Comparison of ENCODE assay signal across 26 cellular contexts in genomic region chr15:95616306-95616705, GRCh38.
DNase-seq lines count a peak whose midpoint lies in the region; ATAC-seq, FAIRE-seq and TF ChIP-seq lines count a peak whose summit lies in the region.
"Had no signal": no experiment of that assay in that cellular context is flagged by ENCODE, and none has a peak within 500 bp of the region (broad histone marks: within the 10 kb centered on the region; RNA-seq: fewer than 3 reads in every experiment).

No MANE protein-coding gene starts in this region.

- H3K4me1 ChIP-seq in left ventricle myocardium inferior = peaks cover 7% of the 10 kb centered on the region
- H3K4me1 ChIP-seq in IMR-90 (ENCODE audit: control insufficient read depth, insufficient read depth, low read length) = peaks cover 2% of the 10 kb centered on the region; the same call in 1 of the 2 replicates
- H3K4me1 ChIP-seq in tibial artery = peaks cover 0 to 49% (median 13%) of the 10 kb centered on the region in 4 donors
- H3K4me1 ChIP-seq in left lung = no peaks in the 10 kb centered on the region
- H3K4me1 ChIP-seq: A549, BE2C, HAP-1 had no signal

- FAIRE-seq in bronchial epithelial cell (lab: Jason Lieb, UNC) = no peak
- FAIRE-seq: A549, D721Med, GM12891, GM18507, H54 had no signal

- TF ChIP-seq CTCF in left ventricle myocardium inferior (IDR thresholded peaks at IDR 0.05; ENCODE audit: borderline replicate concordance) = no peak
- TF ChIP-seq CTCF in IMR-90 (conservative IDR thresholded peaks at IDR 0.05; ENCODE audit: low read depth, low read length) = no peak
- no peak for TF ChIP-seq CTCF in bronchial epithelial cell (IDR thresholded peaks at IDR 0.05; ENCODE audit: insufficient read depth, low read length, severe bottlenecking)
- no peak for TF ChIP-seq CTCF in tibial artery (IDR thresholded peaks at IDR 0.05)
- no peak for TF ChIP-seq CTCF in left lung (IDR thresholded peaks at IDR 0.05)

- BruUV-seq in IMR-90 (replicated peaks; lab: Mats Ljungman, UMichigan) = no TSS peak

- no peak overlapping the region for H3K4ac ChIP-seq in IMR-90 (ENCODE audit: low read depth, low read length)

- in situ Hi-C loops in IMR-90 (cut with MboI; ENCODE audit: low sequenced_read_pairs) = no loop called here

- no peak overlapping the region for H2BK120ac ChIP-seq in IMR-90 (ENCODE audit: low read depth, low read length)

- no peak for TF ChIP-seq POLR2A in IMR-90 (IDR thresholded peaks at IDR 0.05; ENCODE audit: low read depth, low read length)

- H4K20me1 ChIP-seq in IMR-90 (ENCODE audit: insufficient read depth, low read length) = no peaks in the 10 kb centered on the region
- H4K20me1 ChIP-seq: BLaER1 treated with 17β-estradiol and CSF1 and Interleukin-3, amounts not matched to agents 10 nM and 100 nM had no signal

- no peak overlapping the region; the same call in 1 of the 2 replicates for H3K56ac ChIP-seq in IMR-90 (ENCODE audit: extremely low read depth, insufficient read depth, low read length)

- DNase-seq in left ventricle myocardium inferior (no peak), Right ventricle myocardium superior (no peak), IMR-90 (no peak), bronchial epithelial cell (ENCODE audit: low read depth) (peak; percentile 5), tibial artery (no peak), left lung (no peak), posterior cingulate gyrus (no peak)
- DNase-seq: 8988T; ACHN; AML-193; BE2C; CD4-positive, alpha-beta T cell; CD8-positive, alpha-beta memory T cell; DMS 273 treated with DMSO at 0.1 percent for 48 hours; DMS79; EL; GF-D8; GOT3; HFFc6 had no signal

- H3K9me1 ChIP-seq in IMR-90 (ENCODE audit: insufficient read depth, low read length) = 0 out of 2 replicates have a peak, but pooled peaks cover 2% of the 10 kb centered on the region

- no peak overlapping the region for H3K14ac ChIP-seq in IMR-90 (replicated peaks; ENCODE audit: low read depth, low read length)

- no peak overlapping the region for H2AFZ ChIP-seq in IMR-90 (replicated peaks; ENCODE audit: low read length, poor library complexity)

- H3K9me3 ChIP-seq in left ventricle myocardium inferior (replicated peaks) (no peaks in the 10 kb centered on the region), IMR-90 (ENCODE audit: control insufficient read depth, insufficient read depth, low read length) (no peaks in the 10 kb centered on the region), tibial artery (no peaks in the 10 kb centered on the region), left lung (no peaks in the 10 kb centered on the region)
- H3K9me3 ChIP-seq: A549, BE2C, HAP-1 had no signal

- H2AK9ac ChIP-seq in IMR-90 (replicated peaks; ENCODE audit: low read depth, low read length, poor library complexity) = no peak overlapping the region

- no peak for TF ChIP-seq RAD21 in IMR-90 (IDR thresholded peaks at IDR 0.05; ENCODE audit: low read length)

- no peak overlapping the region for H4K91ac ChIP-seq in IMR-90 (ENCODE audit: insufficient read depth, low read depth, low read length)

- intact Hi-C loops in left ventricle myocardium inferior (cut with micrococcal nuclease) (no loop called here), Right ventricle myocardium superior (cut with DNase I) (no loop called here), IMR-90 (cut with micrococcal nuclease) (no loop called here), tibial artery (cut with DNase I; ENCODE audit: low total_unique reads) (no loop called here), left lung (cut with DNase I) (no loop called here), posterior cingulate gyrus (cut with DNase I) (no loop called here)

- CTCF ChIA-PET in IMR-90 (lab: Yijun Ruan, JAX) = interaction anchor here (0.6 kb wide), 1 partner anchor 18 kb away, joined by 4 read pairs; no protein-coding TSS in a partner anchor

- H3K36me3 ChIP-seq in left ventricle myocardium inferior (no peaks in the 10 kb centered on the region), IMR-90 (ENCODE audit: control insufficient read depth, insufficient read depth, low read length) (no peaks in the 10 kb centered on the region), bronchial epithelial cell (ENCODE audit: control insufficient read depth, insufficient read depth, low read length) (no peaks in the 10 kb centered on the region), tibial artery (no peaks in the 10 kb centered on the region), left lung (no peaks in the 10 kb centered on the region)
- H3K36me3 ChIP-seq: BE2C; BLaER1 treated with 17β-estradiol and CSF1 and Interleukin-3, amounts not matched to agents 10 nM and 100 nM; HAP-1 had no signal

- H3K27ac ChIP-seq in left ventricle myocardium inferior (replicated peaks) (peak overlapping the region; percentile 49), IMR-90 (ENCODE audit: insufficient read depth, low read length) (peak overlapping the region; percentile 51; the same call in 1 of the 2 replicates), tibial artery (peak overlapping the region; percentile 44 to 55), left lung (no peak overlapping the region)
- H3K27ac ChIP-seq: A549; BLaER1 treated with 17β-estradiol and CSF1 and Interleukin-3, amounts not matched to agents 10 nM and 100 nM had no signal

- no peak overlapping the region for H3K9ac ChIP-seq in IMR-90 (ENCODE audit: low read depth, low read length)
- H3K9ac ChIP-seq: BLaER1 treated with 17β-estradiol and CSF1 and Interleukin-3, amounts not matched to agents 10 nM and 100 nM had no signal

- H2AK5ac ChIP-seq in IMR-90 (ENCODE audit: low read depth, low read length) = no peak overlapping the region

- POLR2A ChIA-PET in IMR-90 (lab: Charles Lee; ENCODE audit: unreplicated experiment) = no interaction called here

- no peak overlapping the region for H2BK20ac ChIP-seq in IMR-90 (ENCODE audit: low read depth, low read length)

- no peaks in the 10 kb centered on the region for H3K79me1 ChIP-seq in IMR-90 (ENCODE audit: low read depth in 1 of 2, low read length in 2 of 2)

- no peak overlapping the region; the same call in 1 of the 2 replicates for H4K5ac ChIP-seq in IMR-90 (ENCODE audit: low read depth, low read length)

- dilution Hi-C loops in IMR-90 (cut with HindIII; ENCODE audit: low sequenced_read_pairs, unreplicated experiment) = no loop called here

- H3K18ac ChIP-seq in IMR-90 (ENCODE audit: low read depth, low read length) = peak overlapping the region; percentile 66; the same call in 1 of the 2 replicates

- H3K4me3 ChIP-seq in left ventricle myocardium inferior (no peak overlapping the region), IMR-90 (ENCODE audit: insufficient read depth, low read depth, low read length) (no peak overlapping the region), bronchial epithelial cell (ENCODE audit: low read depth, low read length) (no peak overlapping the region), tibial artery (no peak overlapping the region), left lung (no peak overlapping the region)
- H3K4me3 ChIP-seq: A549; BLaER1 treated with 17β-estradiol and CSF1 and Interleukin-3, amounts not matched to agents 10 nM and 100 nM; HAP-1 had no signal

- no CpG with 5 or more reads among the region's 2 CpGs for WGBS in IMR-90 (ENCODE audit: extremely low coverage in 2 of 2, insufficient read length in 1 of 2), 2 experiments

- ATAC-seq in Right ventricle myocardium superior (ENCODE audit: poor library complexity) = no peak
- ATAC-seq in IMR-90 (ENCODE audit: low read depth) = no peak
- no peak for ATAC-seq in left lung
- ATAC-seq: A549 had no signal

- H3K27me3 ChIP-seq in left ventricle myocardium inferior (ENCODE audit: low read depth) (no peaks in the 10 kb centered on the region), IMR-90 (ENCODE audit: control insufficient read depth, insufficient read depth, low read length) (no peaks in the 10 kb centered on the region), bronchial epithelial cell (ENCODE audit: control insufficient read depth, insufficient read depth, low read length) (no peaks in the 10 kb centered on the region), tibial artery (no peaks in the 10 kb centered on the region), left lung (no peaks in the 10 kb centered on the region)
- H3K27me3 ChIP-seq: BE2C; BLaER1 treated with 17β-estradiol and CSF1 and Interleukin-3, amounts not matched to agents 10 nM and 100 nM had no signal

- H2BK15ac ChIP-seq in IMR-90 (ENCODE audit: low read depth, low read length) = peak overlapping the region; percentile 56; the same call in 1 of the 3 replicates

- no peak overlapping the region; a peak in 1 of 4 replicates for H4K8ac ChIP-seq in IMR-90 (ENCODE audit: low read depth in 2 of 2, low read length in 2 of 2)

- H3K4me2 ChIP-seq in IMR-90 (ENCODE audit: low read depth, low read length) = no peak overlapping the region
- H3K4me2 ChIP-seq: A549; BLaER1 treated with 17β-estradiol and CSF1 and Interleukin-3, amounts not matched to agents 10 nM and 100 nM had no signal

- no peak overlapping the region for H3K23ac ChIP-seq in IMR-90 (ENCODE audit: low read depth, low read length)

- H2BK5ac ChIP-seq in IMR-90 (ENCODE audit: low read depth, low read length, poor library complexity, severe bottlenecking) = no peak overlapping the region

TF ChIP-seq in IMR-90, 13 proteins besides CTCF, POLR2A, EP300 and RAD21:
- TF ChIP-seq FOS (IDR thresholded peaks at IDR 0.05; ENCODE audit: low read depth, low read length) = no peak

Comparison
In these comparisons a context has a peak if more than half of its experiments do, and no peak if none do; other contexts are left out.
1. H3K27ac ChIP-seq: peak in left ventricle myocardium inferior (single experiment), IMR-90 (single experiment) and tibial artery (2 of 2); none in left lung (0 of 2).